ENCODE assay signal across 8 cellular contexts in the genomic region with DNA sequence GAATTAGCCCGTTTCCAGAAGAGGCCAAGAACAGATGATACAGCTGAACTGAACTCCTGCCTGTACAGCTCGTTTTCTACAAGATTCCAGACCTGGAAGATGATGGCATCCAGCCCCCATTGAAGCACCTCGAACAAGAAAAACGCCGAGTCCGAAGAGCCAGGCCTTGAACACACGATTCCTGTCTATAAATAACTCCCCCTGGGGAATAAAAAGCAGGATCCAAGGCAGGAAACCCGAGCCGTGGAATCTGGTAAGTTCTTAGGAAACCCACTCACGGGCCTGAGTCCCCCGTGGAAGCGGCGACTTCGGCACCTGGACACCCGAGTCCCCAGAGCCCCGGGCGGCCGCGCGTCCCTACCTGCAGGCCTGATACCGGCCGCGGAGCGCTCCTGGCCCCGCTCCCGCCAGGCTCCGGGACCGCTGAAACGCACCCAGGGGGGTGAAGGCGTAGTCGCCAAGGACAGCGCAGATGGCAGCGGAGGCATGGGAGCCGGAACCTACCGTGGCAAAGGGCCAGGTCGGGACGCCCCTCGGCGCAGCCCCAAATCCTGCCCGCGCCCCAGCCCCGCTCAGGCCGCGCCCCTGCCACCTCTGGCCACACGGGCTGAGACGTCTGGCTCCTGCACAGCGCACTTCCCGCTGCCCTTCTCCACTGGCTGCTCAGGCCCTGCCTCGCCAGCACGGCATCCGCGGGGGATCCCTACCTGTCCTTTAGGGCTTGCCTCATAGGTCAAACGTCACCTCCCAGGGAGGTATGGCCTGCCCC. TPM values are rescaled to one million over a fixed set of nuclear protein-coding genes. Genes with fewer than 3 reads are reported as not detected.
A peak's percentile ranks its signal among the peaks of the same experiment; 100 is the strongest.
DNase-seq lines count a peak whose midpoint lies in the region; ATAC-seq and TF ChIP-seq lines count a peak whose summit lies in the region.
"Had no signal": no experiment of that assay in that cellular context is flagged by ENCODE, and none has a peak within 500 bp of the region (broad histone marks: within the 10 kb centered on the region; RNA-seq: fewer than 3 reads in every experiment).

No MANE protein-coding gene starts in this region.

- peaks cover 0 to 7% of the 10 kb centered on the region in 2 donors for H3K27me3 Mint-ChIP-seq in effector memory CD8-positive, alpha-beta T cell

- H3K27ac Mint-ChIP-seq in effector memory CD8-positive, alpha-beta T cell = peak overlapping the region in 1 of 2 donors; percentile 12

- peak overlapping the region; percentile 57 for H3K4me3 ChIP-seq in GM12875 (ENCODE audit: low read depth, low read length)
- H3K4me3 ChIP-seq: SK-N-MC had no signal

- no peaks in the 10 kb centered on the region for H3K9me3 Mint-ChIP-seq in effector memory CD8-positive, alpha-beta T cell

- H3K4me1 Mint-ChIP-seq in effector memory CD8-positive, alpha-beta T cell (ENCODE audit: low read depth in 2 of 2) = peaks cover 4 to 9% of the 10 kb centered on the region in 2 donors

- peak; percentile 39 for ATAC-seq in effector memory CD8-positive, alpha-beta T cell (replicated peaks)
- no peak for ATAC-seq in HG03095 (IDR thresholded peaks at IDR 0.05; ENCODE audit: unreplicated experiment)

- DNase-seq in NCI-H69 (lab: John Stamatoyannopoulos, UW) (peak; percentile 94), mucosa of gallbladder (ENCODE audit: low spot score) (peak; percentile 12), A172 (ENCODE audit: low spot score) (no peak)
- no peak for DNase-seq in effector memory CD8-positive, alpha-beta T cell
- no peak for DNase-seq in stimulated activated CD4-positive, alpha-beta T cell treated with anti-CD3 and anti-CD28 coated beads, Interleukin-2, amount 100 ng/mL, for 48 hours

- H3K4me3 Mint-ChIP-seq in effector memory CD8-positive, alpha-beta T cell = peak overlapping the region; percentile 37 to 38

- TF ChIP-seq CTCF in GM12875 (IDR thresholded peaks at IDR 0.05; ENCODE audit: borderline replicate concordance, insufficient read depth, low read depth, low read length) = no peak

- H3K36me3 Mint-ChIP-seq in effector memory CD8-positive, alpha-beta T cell (ENCODE audit: insufficient read depth) = peaks cover 4% of the 10 kb centered on the region

RNA-seq across cellular contexts. Expression of a gene that starts 14.0 kb away (rescaled TPM):
- total RNA-seq in mucosa of gallbladder = 15.5 TPM
- total RNA-seq in A172 (2014; rRNA removed; shearing (Covaris generic)) = 39.5 and 44.3 TPM in 2 replicates

RNA-seq across cellular contexts. Expression of a gene that starts 26.0 kb away (rescaled TPM):
- 0.20 TPM for total RNA-seq in mucosa of gallbladder
- total RNA-seq in A172 (2014; rRNA removed; shearing (Covaris generic)) = 0.43 TPM in 1 of 2 replicates, not detected in the other

Comparison
In these comparisons a context has a peak if more than half of its experiments do, and no peak if none do; other contexts are left out.
1. DNase-seq: peak in NCI-H69 (single experiment) and mucosa of gallbladder (single experiment); none in effector memory CD8-positive, alpha-beta T cell (0 of 3), A172 (single experiment) and stimulated activated CD4-positive, alpha-beta T cell treated with anti-CD3 and anti-CD28 coated beads, Interleukin-2, amount 100 ng/mL, for 48 hours (0 of 2).